9 cellular contexts compared by ENCODE assay signal in genomic region chr7:27697861-27698430, GRCh38. TPM values are rescaled to one million over a fixed set of nuclear protein-coding genes. Genes with fewer than 3 reads are reported as not detected.
DNase-seq lines count a peak whose midpoint lies in the region; ATAC-seq and TF ChIP-seq lines count a peak whose summit lies in the region.
"Had no signal": no experiment of that assay in that cellular context is flagged by ENCODE, and none has a peak within 500 bp of the region (broad histone marks: within the 10 kb centered on the region; RNA-seq: fewer than 3 reads in every experiment).

No MANE protein-coding gene starts in this region.

- H3K4me3 ChIP-seq in adrenal gland (no peak overlapping the region), uterus (no peak overlapping the region), coronary artery (no peak overlapping the region)

- H3K4me1 ChIP-seq in adrenal gland (replicated peaks in 1 of 2): peaks cover 6 to 21% of the 10 kb centered on the region in 2 donors
- no peaks in the 10 kb centered on the region for H3K4me1 ChIP-seq in uterus

- TF ChIP-seq POLR2A in adrenal gland (IDR thresholded peaks at IDR 0.05) (no peak), uterus (IDR thresholded peaks at IDR 0.05) (no peak)

- ATAC-seq in GM21381 (IDR thresholded peaks at IDR 0.05; ENCODE audit: unreplicated experiment): peak; percentile 77
- ATAC-seq: naive thymus-derived CD8-positive, alpha-beta T cell had no signal

- H3K36me3 ChIP-seq in adrenal gland (replicated peaks in 1 of 2): no peaks in the 10 kb centered on the region
- H3K36me3 ChIP-seq in uterus: no peaks in the 10 kb centered on the region

- peak overlapping the region in 1 of 5 donors; percentile 57 for H3K27ac ChIP-seq in adrenal gland
- H3K27ac ChIP-seq in uterus: no peak overlapping the region
- peak overlapping the region in 1 of 2 donors; percentile 26 for H3K27ac ChIP-seq in coronary artery

- H3K9me3 ChIP-seq in adrenal gland (replicated peaks in 1 of 3): no peaks in the 10 kb centered on the region
- no peaks in the 10 kb centered on the region for H3K9me3 ChIP-seq in uterus

- H3K27me3 ChIP-seq in adrenal gland (no peaks in the 10 kb centered on the region), uterus (no peaks in the 10 kb centered on the region)

- intact Hi-C loops in adrenal gland (cut with DNase I) (no loop called here), uterus (cut with DNase I; ENCODE audit: low total_unique reads) (no loop called here)

- WGBS in adrenal gland, 4 donors: 53 to 67% (median 61%) methylated on average over 3 of the region's 3 CpGs

- TF ChIP-seq CTCF in adrenal gland (IDR thresholded peaks at IDR 0.05): no peak
- TF ChIP-seq CTCF in uterus (IDR thresholded peaks at IDR 0.05): no peak
- TF ChIP-seq CTCF in coronary artery (IDR thresholded peaks at IDR 0.05): no peak

- DNase-seq in Daoy (ENCODE audit: low read depth): peak; percentile 66
- DNase-seq in HT1080 (ENCODE audit: low read depth): peak; percentile 63
- peak in 6 of 7 donors; percentile 31 to 74 (median 50) for DNase-seq in adrenal gland
- peak; percentile 88 for DNase-seq in renal cortical epithelial cell (ENCODE audit: low read depth)
- DNase-seq in uterus: no peak
- DNase-seq in coronary artery (ENCODE audit: low spot score): no peak
- no peak for DNase-seq in stimulated activated CD8-positive, alpha-beta memory T cell treated with anti-CD3 and anti-CD28 coated beads, Interleukin-4, amount 100 ng/mL, for 48 hours

RNA-seq across cellular contexts. Expression of gene HIBADH, which starts 35.3 kb away (rescaled TPM):
- total RNA-seq in Daoy (2014; rRNA removed; shearing (Covaris generic)): 49.8 and 62.7 TPM in 2 replicates
- total RNA-seq in HT1080 (2014; rRNA removed; shearing (Covaris generic)): 33.4 and 36.8 TPM in 2 replicates
- polyA plus RNA-seq in HT1080 (2015; cell fraction: cytosol; rRNA removed): 84.0 and 91.1 TPM in 2 replicates
- polyA plus RNA-seq in HT1080 (2015; cell fraction: nucleus; rRNA removed): 46.9 and 48.2 TPM in 2 replicates
- total RNA-seq in adrenal gland (100 to 1,000 TPM; 101 to 227 (median 134) TPM), renal cortical epithelial cell (87.5 and 129 TPM in 2 replicates), uterus (10 to 100 TPM; 38.9 to 58.8 (median 52.2) TPM)
- polyA plus RNA-seq in adrenal gland: 100 to 1,000 TPM in 1 of 3 donors, 10 to 100 TPM in 2; 42.9 to 147 (median 51.2) TPM

RNA-seq across cellular contexts. Expression of gene TAX1BP1, which starts 42.0 kb away (rescaled TPM):
- total RNA-seq in Daoy (2014; rRNA removed; shearing (Covaris generic)): 156 and 178 TPM in 2 replicates
- total RNA-seq in HT1080 (2014; rRNA removed; shearing (Covaris generic)): 41.2 and 53.6 TPM in 2 replicates
- polyA plus RNA-seq in HT1080 (2015; cell fraction: cytosol; rRNA removed): 77.1 and 92.5 TPM in 2 replicates
- 95.2 and 103 TPM in 2 replicates for polyA plus RNA-seq in HT1080 (2015; cell fraction: nucleus; rRNA removed)
- total RNA-seq in adrenal gland (100 to 1,000 TPM; 132 to 222 (median 173) TPM), renal cortical epithelial cell (88.2 and 165 TPM in 2 replicates), uterus (100 to 1,000 TPM in 1 of 4 donors, 10 to 100 TPM in 3; 46.4 to 121 (median 77.3) TPM)
- 100 to 1,000 TPM in 1 of 3 donors, 10 to 100 TPM in 2; 66.5 to 274 (median 84.6) TPM for polyA plus RNA-seq in adrenal gland

Comparison
In these comparisons a context has a peak if more than half of its experiments do, and no peak if none do; other contexts are left out.
1. DNase-seq: peak in Daoy (single experiment), HT1080 (single experiment), adrenal gland (6 of 7) and renal cortical epithelial cell (single experiment); none in uterus (0 of 2), coronary artery (single experiment) and stimulated activated CD8-positive, alpha-beta memory T cell treated with anti-CD3 and anti-CD28 coated beads, Interleukin-4, amount 100 ng/mL, for 48 hours (single experiment).